8 cellular contexts compared by ENCODE assay signal in genomic region chr22:36028646-36029405, GRCh38. TPM values are rescaled to one million over a fixed set of nuclear protein-coding genes. Genes with fewer than 3 reads are reported as not detected.
A peak's percentile ranks its signal among the peaks of the same experiment; 100 is the strongest.
DNase-seq lines count a peak whose midpoint lies in the region; ATAC-seq, FAIRE-seq and TF ChIP-seq lines count a peak whose summit lies in the region.

RBFOX2 (minus strand) TSS chr22:36028824; CDS start chr22:36028425, 399 bp downstream.

- H3K36me3 Mint-ChIP-seq in WTC11: peaks cover 4% of the 10 kb centered on the region

- peaks cover 3% of the 10 kb centered on the region for H3K9me3 ChIP-seq in iPS-18c (ENCODE audit: control insufficient read depth, insufficient read depth, low read length)

- no peaks in the 10 kb centered on the region; the same call in 1 of the 2 replicates for H3K27me3 Mint-ChIP-seq in WTC11 (ENCODE audit: low read depth)

- POLR2A ChIA-PET in WTC11 (lab: Charles Lee): interaction anchor here (0.8 to 1.4 kb wide), 5 partner anchors 12 to 173 kb away, joined by 3 to 9 read pairs (median 4); no protein-coding TSS in a partner anchor

- CTCF ChIA-PET in WTC11 (lab: Charles Lee): interaction anchor here (0.8 to 4.2 kb wide), 8 partner anchors 13 to 345 kb away, joined by 3 to 60 read pairs (median 5); no protein-coding TSS in a partner anchor

- H3K4me1 Mint-ChIP-seq in WTC11: peaks cover 30% of the 10 kb centered on the region

- no peak for FAIRE-seq in bronchial epithelial cell (lab: Jason Lieb, UNC)

- H3K36me3 ChIP-seq in H7 (replicated peaks; ENCODE audit: control insufficient read depth, insufficient read depth, low read length) (no peaks in the 10 kb centered on the region), bronchial epithelial cell (ENCODE audit: control insufficient read depth, insufficient read depth, low read length) (no peaks in the 10 kb centered on the region)

- no peaks in the 10 kb centered on the region for H3K9me3 Mint-ChIP-seq in WTC11

- H3K27me3 ChIP-seq in H7 (ENCODE audit: control insufficient read depth, insufficient read depth, low read length) (no peaks in the 10 kb centered on the region), bronchial epithelial cell (ENCODE audit: control insufficient read depth, insufficient read depth, low read length) (no peaks in the 10 kb centered on the region)

- peak within 1 kb of the TSS; percentile 88 for H3K27ac Mint-ChIP-seq in WTC11

- H3K4me3 Mint-ChIP-seq in WTC11: peak within 1 kb of the TSS; percentile 90

- peak; percentile 87 for DNase-seq in AG09309 (ENCODE audit: low read depth)
- DNase-seq in H7: peak; percentile 99
- peak; percentile 82 for DNase-seq in NCI-H2196 (lab: John Stamatoyannopoulos, UW; ENCODE audit: unreplicated experiment)
- DNase-seq in WTC11 (ENCODE audit: low spot score): peak; percentile 99
- DNase-seq in bronchial epithelial cell (ENCODE audit: low read depth): peak; percentile 82
- peak; percentile 93 for DNase-seq in skeletal muscle cell (ENCODE audit: low read depth)

- TF ChIP-seq CTCF in AG09309 (IDR thresholded peaks at IDR 0.05; ENCODE audit: control insufficient read depth, insufficient read depth, low read depth, low read length, missing control alignments) (no peak), WTC11 (IDR thresholded peaks at IDR 0.05) (no peak), bronchial epithelial cell (IDR thresholded peaks at IDR 0.05; ENCODE audit: insufficient read depth, low read length, severe bottlenecking) (no peak)

- ATAC-seq in WTC11 (peak; percentile 97), GM18868 (IDR thresholded peaks at IDR 0.05; ENCODE audit: unreplicated experiment) (no peak)

- peak within 1 kb of the TSS; percentile 86 for H3K4me3 ChIP-seq in AG09309 (ENCODE audit: control insufficient read depth, low read depth, low read length)
- peak within 1 kb of the TSS; percentile 77 for H3K4me3 ChIP-seq in H7 (ENCODE audit: insufficient read depth, low read depth, low read length)
- H3K4me3 ChIP-seq in bronchial epithelial cell (ENCODE audit: low read depth, low read length): peak within 1 kb of the TSS; percentile 93
- H3K4me3 ChIP-seq in iPS-18c (ENCODE audit: insufficient read depth, low read depth, low read length): peak within 1 kb of the TSS; percentile 86
- H3K4me3 ChIP-seq in skeletal muscle cell (ENCODE audit: low read depth, low read length): peak within 1 kb of the TSS; percentile 89

TF ChIP-seq in WTC11, 78 proteins besides CTCF, POLR2A, EP300 and RAD21:
- TF ChIP-seq FOXJ3 (CRISPR knock-in tag; IDR thresholded peaks at IDR 0.05; ENCODE audit: borderline replicate concordance) (no peak), PRDM15 (CRISPR knock-in tag; IDR thresholded peaks at IDR 0.05) (no peak), E2F5 (CRISPR knock-in tag; IDR thresholded peaks at IDR 0.05) (0 out of 2 replicates have a peak, but pooled peaks have one; percentile 22), ZNF121 (CRISPR knock-in tag; IDR thresholded peaks at IDR 0.05) (no peak), SP1 (CRISPR knock-in tag; conservative IDR thresholded peaks at IDR 0.05) (peak; percentile 69), FOXK1 (CRISPR knock-in tag; IDR thresholded peaks at IDR 0.05) (0 out of 2 replicates have a peak, but pooled peaks have one; percentile 64), ATF1 (CRISPR knock-in tag; IDR thresholded peaks at IDR 0.05) (no peak), ZNF138 (CRISPR knock-in tag; conservative IDR thresholded peaks at IDR 0.05) (0 out of 2 replicates have a peak, but pooled peaks have one; percentile 50)
TF ChIP-seq in WTC11: peak in this region for 4.

RNA-seq across cellular contexts. Expression of gene RBFOX2, which starts in this region (rescaled TPM):
- 77.7 and 87.2 TPM in 2 replicates for total RNA-seq in H7 (2014; rRNA removed; shearing (Covaris generic))
- 102 to 107 TPM (median 103 TPM) in 3 replicates for total RNA-seq in WTC11 (2021)
- total RNA-seq in bronchial epithelial cell: 69.5 and 101 TPM in 2 replicates
